Comparison of ENCODE assay signal across 1 cellular context in genomic region chr13:27362064-27362751, GRCh38.
TF ChIP-seq lines count a peak whose summit lies in the region.

No MANE protein-coding gene starts in this region.

TF ChIP-seq in HepG2, 621 proteins besides CTCF, POLR2A, EP300 and RAD21 (continued from another document and continues in another):
- peak; percentile 82; the same call in 1 of the 2 replicates for TF ChIP-seq ZNF350 (CRISPR knock-in tag; IDR thresholded peaks at IDR 0.05; ENCODE audit: borderline replicate concordance, low read depth)
- TF ChIP-seq ZNF800 (CRISPR knock-in tag; IDR thresholded peaks at IDR 0.05) = peak; percentile 91
- TF ChIP-seq ZNF691 (CRISPR knock-in tag; IDR thresholded peaks at IDR 0.05; ENCODE audit: borderline replicate concordance, low read depth) = no peak; the same call in 1 of the 2 replicates
- TF ChIP-seq TFDP2 (CRISPR knock-in tag; IDR thresholded peaks at IDR 0.05) = peak; percentile 44; the same call in 1 of the 2 replicates
- TF ChIP-seq ZNF382 (CRISPR knock-in tag; IDR thresholded peaks at IDR 0.05; ENCODE audit: borderline replicate concordance) = no peak
- no peak for TF ChIP-seq ZBTB43 (CRISPR knock-in tag; conservative IDR thresholded peaks at IDR 0.05)
- TF ChIP-seq NR2F6 (IDR thresholded peaks at IDR 0.05) = no peak
- TF ChIP-seq NR2F6 (CRISPR knock-in tag; IDR thresholded peaks at IDR 0.05) = peak; percentile 33; the same call in 1 of the 2 replicates
- TF ChIP-seq MAZ (IDR thresholded peaks at IDR 0.05; ENCODE audit: borderline replicate concordance, low read depth, low read length) = peak; percentile 50; the same call in 1 of the 2 replicates
- TF ChIP-seq MAZ (CRISPR knock-in tag; IDR thresholded peaks at IDR 0.05; ENCODE audit: low read depth) = 0 out of 2 replicates have a peak, but pooled peaks have one; percentile 42
- 0 out of 2 replicates have a peak, but pooled peaks have one; percentile 47 for TF ChIP-seq ZNF335 (CRISPR knock-in tag; IDR thresholded peaks at IDR 0.05)
- peak; percentile 49; the same call in 1 of the 2 replicates for TF ChIP-seq KDM3A (CRISPR knock-in tag; IDR thresholded peaks at IDR 0.05; ENCODE audit: low read depth)
- peak; percentile 56; the same call in 1 of the 2 replicates for TF ChIP-seq SALL1 (CRISPR knock-in tag; IDR thresholded peaks at IDR 0.05)
- TF ChIP-seq MED8 (CRISPR knock-in tag; IDR thresholded peaks at IDR 0.05; ENCODE audit: insufficient replicate concordance) = no peak
- TF ChIP-seq ZKSCAN8 (CRISPR knock-in tag; IDR thresholded peaks at IDR 0.05; ENCODE audit: borderline replicate concordance) = peak; percentile 30; the same call in 1 of the 2 replicates
- peak; percentile 76 for TF ChIP-seq ZNF687 (CRISPR knock-in tag; IDR thresholded peaks at IDR 0.05)
- TF ChIP-seq PRPF4 (IDR thresholded peaks at IDR 0.05; ENCODE audit: low read depth, low read length, poor library complexity, severe bottlenecking) = no peak
- no peak for TF ChIP-seq E2F5 (CRISPR knock-in tag; conservative IDR thresholded peaks at IDR 0.05)
- TF ChIP-seq ZNF547 (CRISPR knock-in tag; IDR thresholded peaks at IDR 0.05) = peak; percentile 59; the same call in 1 of the 2 replicates
- TF ChIP-seq TEAD2 (CRISPR knock-in tag; IDR thresholded peaks at IDR 0.05) = no peak
- peak; percentile 40; the same call in 1 of the 2 replicates for TF ChIP-seq PATZ1 (CRISPR knock-in tag; IDR thresholded peaks at IDR 0.05)
- peak; percentile 97 for TF ChIP-seq STAG1 (CRISPR knock-in tag; IDR thresholded peaks at IDR 0.05)
- TF ChIP-seq HDAC2 (CRISPR knock-in tag; IDR thresholded peaks at IDR 0.05) = peak; percentile 16; the same call in 1 of the 2 replicates
- TF ChIP-seq KDM2A (CRISPR knock-in tag; IDR thresholded peaks at IDR 0.05; ENCODE audit: borderline replicate concordance, low read depth) = peak; percentile 67; the same call in 1 of the 2 replicates
- peak; percentile 40; the same call in 1 of the 2 replicates for TF ChIP-seq MAX (IDR thresholded peaks at IDR 0.05)
- TF ChIP-seq ZSCAN25 (CRISPR knock-in tag; IDR thresholded peaks at IDR 0.05) = peak; percentile 59; the same call in 1 of the 2 replicates
- TF ChIP-seq ZNF331 (CRISPR knock-in tag; IDR thresholded peaks at IDR 0.05) = 0 out of 2 replicates have a peak, but pooled peaks have one; percentile 22
- TF ChIP-seq YY1 (IDR thresholded peaks at IDR 0.05; ENCODE audit: insufficient read depth, insufficient replicate concordance, low read depth, low read length) = peak; percentile 29
- no peak for TF ChIP-seq ZNF614 (CRISPR knock-in tag; IDR thresholded peaks at IDR 0.05; ENCODE audit: borderline replicate concordance)
- TF ChIP-seq ZNF496 (CRISPR knock-in tag; IDR thresholded peaks at IDR 0.05; ENCODE audit: insufficient replicate concordance) = no peak
- TF ChIP-seq TFDP1 (CRISPR knock-in tag; IDR thresholded peaks at IDR 0.05; ENCODE audit: borderline replicate concordance) = peak; percentile 57; the same call in 1 of the 2 replicates
- peak; percentile 39 for TF ChIP-seq RXRA (CRISPR knock-in tag; IDR thresholded peaks at IDR 0.05)
- TF ChIP-seq HMGXB4 (CRISPR knock-in tag; IDR thresholded peaks at IDR 0.05; ENCODE audit: borderline replicate concordance in 1 of 2, low read depth in 1 of 2) = peak; percentile 84 to 85; a peak in 3 of 4 replicates
- TF ChIP-seq TBX2 (CRISPR knock-in tag; IDR thresholded peaks at IDR 0.05; ENCODE audit: borderline replicate concordance) = peak; percentile 50
- no peak for TF ChIP-seq ZNF337 (CRISPR knock-in tag; IDR thresholded peaks at IDR 0.05; ENCODE audit: borderline replicate concordance, low read depth)
- TF ChIP-seq FOSL2 (CRISPR knock-in tag; IDR thresholded peaks at IDR 0.05) = 0 out of 2 replicates have a peak, but pooled peaks have one; percentile 20
- peak; percentile 56; the same call in 1 of the 2 replicates for TF ChIP-seq THRA (CRISPR knock-in tag; IDR thresholded peaks at IDR 0.05; ENCODE audit: borderline replicate concordance)
- no peak for TF ChIP-seq GTF2F1 (IDR thresholded peaks at IDR 0.05; ENCODE audit: low read length)
- TF ChIP-seq ZGPAT (CRISPR knock-in tag; IDR thresholded peaks at IDR 0.05) = 0 out of 2 replicates have a peak, but pooled peaks have one; percentile 45
- no peak; the same call in 1 of the 2 replicates for TF ChIP-seq ZNF446 (CRISPR knock-in tag; IDR thresholded peaks at IDR 0.05)
